In genomic region chr6:36028088-36028886, GRCh38 we compare ENCODE assay signal across 1 cellular context.
A peak's percentile ranks its signal among the peaks of the same experiment; 100 is the strongest.
TF ChIP-seq lines count a peak whose summit lies in the region.

No MANE protein-coding gene starts in this region.

TF ChIP-seq in HepG2, 621 proteins besides CTCF, POLR2A, EP300 and RAD21 (continued from another document and continues in another):
- TF ChIP-seq, protein P1, sequence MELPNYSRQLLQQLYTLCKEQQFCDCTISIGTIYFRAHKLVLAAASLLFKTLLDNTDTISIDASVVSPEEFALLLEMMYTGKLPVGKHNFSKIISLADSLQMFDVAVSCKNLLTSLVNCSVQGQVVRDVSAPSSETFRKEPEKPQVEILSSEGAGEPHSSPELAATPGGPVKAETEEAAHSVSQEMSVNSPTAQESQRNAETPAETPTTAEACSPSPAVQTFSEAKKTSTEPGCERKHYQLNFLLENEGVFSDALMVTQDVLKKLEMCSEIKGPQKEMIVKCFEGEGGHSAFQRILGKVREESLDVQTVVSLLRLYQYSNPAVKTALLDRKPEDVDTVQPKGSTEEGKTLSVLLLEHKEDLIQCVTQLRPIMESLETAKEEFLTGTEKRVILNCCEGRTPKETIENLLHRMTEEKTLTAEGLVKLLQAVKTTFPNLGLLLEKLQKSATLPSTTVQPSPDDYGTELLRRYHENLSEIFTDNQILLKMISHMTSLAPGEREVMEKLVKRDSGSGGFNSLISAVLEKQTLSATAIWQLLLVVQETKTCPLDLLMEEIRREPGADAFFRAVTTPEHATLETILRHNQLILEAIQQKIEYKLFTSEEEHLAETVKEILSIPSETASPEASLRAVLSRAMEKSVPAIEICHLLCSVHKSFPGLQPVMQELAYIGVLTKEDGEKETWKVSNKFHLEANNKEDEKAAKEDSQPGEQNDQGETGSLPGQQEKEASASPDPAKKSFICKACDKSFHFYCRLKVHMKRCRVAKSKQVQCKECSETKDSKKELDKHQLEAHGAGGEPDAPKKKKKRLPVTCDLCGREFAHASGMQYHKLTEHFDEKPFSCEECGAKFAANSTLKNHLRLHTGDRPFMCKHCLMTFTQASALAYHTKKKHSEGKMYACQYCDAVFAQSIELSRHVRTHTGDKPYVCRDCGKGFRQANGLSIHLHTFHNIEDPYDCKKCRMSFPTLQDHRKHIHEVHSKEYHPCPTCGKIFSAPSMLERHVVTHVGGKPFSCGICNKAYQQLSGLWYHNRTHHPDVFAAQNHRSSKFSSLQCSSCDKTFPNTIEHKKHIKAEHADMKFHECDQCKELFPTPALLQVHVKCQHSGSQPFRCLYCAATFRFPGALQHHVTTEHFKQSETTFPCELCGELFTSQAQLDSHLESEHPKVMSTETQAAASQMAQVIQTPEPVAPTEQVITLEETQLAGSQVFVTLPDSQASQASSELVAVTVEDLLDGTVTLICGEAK (IDR thresholded peaks at IDR 0.05), result no peak
- TF ChIP-seq, protein P1 (CRISPR knock-in tag; IDR thresholded peaks at IDR 0.05), result no peak
- TF ChIP-seq HMGXB4 (CRISPR knock-in tag; IDR thresholded peaks at IDR 0.05; ENCODE audit: borderline replicate concordance in 1 of 2, low read depth in 1 of 2), result peak in 1 of 2 experiments; percentile 65; a peak in 2 of 4 replicates
- no peak for TF ChIP-seq SP2 (CRISPR knock-in tag; IDR thresholded peaks at IDR 0.05)
- peak; percentile 85; the same call in 1 of the 2 replicates for TF ChIP-seq AHR (CRISPR knock-in tag; IDR thresholded peaks at IDR 0.05)
- TF ChIP-seq ZBTB38 (CRISPR knock-in tag; IDR thresholded peaks at IDR 0.05), result peak; percentile 30; the same call in 1 of the 2 replicates
- no peak; the same call in 1 of the 2 replicates for TF ChIP-seq NFE2 (CRISPR knock-in tag; IDR thresholded peaks at IDR 0.05)
- TF ChIP-seq FOXP1 (IDR thresholded peaks at IDR 0.05), result no peak
- no peak for TF ChIP-seq FOXP1 (CRISPR knock-in tag; IDR thresholded peaks at IDR 0.05)
- no peak for TF ChIP-seq ZNF329 (CRISPR knock-in tag; IDR thresholded peaks at IDR 0.05; ENCODE audit: low read depth)
- TF ChIP-seq KDM5B (CRISPR knock-in tag; IDR thresholded peaks at IDR 0.05; ENCODE audit: borderline replicate concordance), result peak; percentile 68
- TF ChIP-seq, protein P2, sequence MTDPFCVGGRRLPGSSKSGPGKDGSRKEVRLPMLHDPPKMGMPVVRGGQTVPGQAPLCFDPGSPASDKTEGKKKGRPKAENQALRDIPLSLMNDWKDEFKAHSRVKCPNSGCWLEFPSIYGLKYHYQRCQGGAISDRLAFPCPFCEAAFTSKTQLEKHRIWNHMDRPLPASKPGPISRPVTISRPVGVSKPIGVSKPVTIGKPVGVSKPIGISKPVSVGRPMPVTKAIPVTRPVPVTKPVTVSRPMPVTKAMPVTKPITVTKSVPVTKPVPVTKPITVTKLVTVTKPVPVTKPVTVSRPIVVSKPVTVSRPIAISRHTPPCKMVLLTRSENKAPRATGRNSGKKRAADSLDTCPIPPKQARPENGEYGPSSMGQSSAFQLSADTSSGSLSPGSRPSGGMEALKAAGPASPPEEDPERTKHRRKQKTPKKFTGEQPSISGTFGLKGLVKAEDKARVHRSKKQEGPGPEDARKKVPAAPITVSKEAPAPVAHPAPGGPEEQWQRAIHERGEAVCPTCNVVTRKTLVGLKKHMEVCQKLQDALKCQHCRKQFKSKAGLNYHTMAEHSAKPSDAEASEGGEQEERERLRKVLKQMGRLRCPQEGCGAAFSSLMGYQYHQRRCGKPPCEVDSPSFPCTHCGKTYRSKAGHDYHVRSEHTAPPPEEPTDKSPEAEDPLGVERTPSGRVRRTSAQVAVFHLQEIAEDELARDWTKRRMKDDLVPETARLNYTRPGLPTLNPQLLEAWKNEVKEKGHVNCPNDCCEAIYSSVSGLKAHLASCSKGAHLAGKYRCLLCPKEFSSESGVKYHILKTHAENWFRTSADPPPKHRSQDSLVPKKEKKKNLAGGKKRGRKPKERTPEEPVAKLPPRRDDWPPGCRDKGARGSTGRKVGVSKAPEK (CRISPR knock-in tag; IDR thresholded peaks at IDR 0.05; ENCODE audit: borderline replicate concordance), result no peak
- no peak for TF ChIP-seq ZNF766 (CRISPR knock-in tag; IDR thresholded peaks at IDR 0.05; ENCODE audit: borderline replicate concordance)
- no peak for TF ChIP-seq PAWR (CRISPR knock-in tag; IDR thresholded peaks at IDR 0.05; ENCODE audit: borderline replicate concordance)
- no peak for TF ChIP-seq ZFP41 (CRISPR knock-in tag; IDR thresholded peaks at IDR 0.05; ENCODE audit: borderline replicate concordance)
- TF ChIP-seq ZSCAN31 (CRISPR knock-in tag; IDR thresholded peaks at IDR 0.05; ENCODE audit: low read depth), result no peak; the same call in 1 of the 2 replicates
- no peak for TF ChIP-seq ZNF790 (CRISPR knock-in tag; IDR thresholded peaks at IDR 0.05; ENCODE audit: borderline replicate concordance)
- TF ChIP-seq MAZ (IDR thresholded peaks at IDR 0.05; ENCODE audit: borderline replicate concordance, low read depth, low read length), result no peak
- no peak; the same call in 1 of the 2 replicates for TF ChIP-seq MAZ (CRISPR knock-in tag; IDR thresholded peaks at IDR 0.05; ENCODE audit: low read depth)
- no peak for TF ChIP-seq THAP11 (CRISPR knock-in tag; IDR thresholded peaks at IDR 0.05)
- no peak for TF ChIP-seq STAG1 (CRISPR knock-in tag; IDR thresholded peaks at IDR 0.05)
- TF ChIP-seq SRSF4 (IDR thresholded peaks at IDR 0.05; ENCODE audit: low read depth, low read length, poor library complexity, severe bottlenecking), result no peak
- TF ChIP-seq TFDP2 (CRISPR knock-in tag; IDR thresholded peaks at IDR 0.05), result no peak
- no peak for TF ChIP-seq SIX4 (CRISPR knock-in tag; IDR thresholded peaks at IDR 0.05)
- no peak for TF ChIP-seq TBX2 (CRISPR knock-in tag; IDR thresholded peaks at IDR 0.05; ENCODE audit: borderline replicate concordance)
- TF ChIP-seq, protein P3, sequence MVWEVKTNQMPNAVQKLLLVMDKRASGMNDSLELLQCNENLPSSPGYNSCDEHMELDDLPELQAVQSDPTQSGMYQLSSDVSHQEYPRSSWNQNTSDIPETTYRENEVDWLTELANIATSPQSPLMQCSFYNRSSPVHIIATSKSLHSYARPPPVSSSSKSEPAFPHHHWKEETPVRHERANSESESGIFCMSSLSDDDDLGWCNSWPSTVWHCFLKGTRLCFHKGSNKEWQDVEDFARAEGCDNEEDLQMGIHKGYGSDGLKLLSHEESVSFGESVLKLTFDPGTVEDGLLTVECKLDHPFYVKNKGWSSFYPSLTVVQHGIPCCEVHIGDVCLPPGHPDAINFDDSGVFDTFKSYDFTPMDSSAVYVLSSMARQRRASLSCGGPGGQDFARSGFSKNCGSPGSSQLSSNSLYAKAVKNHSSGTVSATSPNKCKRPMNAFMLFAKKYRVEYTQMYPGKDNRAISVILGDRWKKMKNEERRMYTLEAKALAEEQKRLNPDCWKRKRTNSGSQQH (CRISPR knock-in tag; IDR thresholded peaks at IDR 0.05; ENCODE audit: low read depth), result peak; percentile 45
- TF ChIP-seq, protein P4, sequence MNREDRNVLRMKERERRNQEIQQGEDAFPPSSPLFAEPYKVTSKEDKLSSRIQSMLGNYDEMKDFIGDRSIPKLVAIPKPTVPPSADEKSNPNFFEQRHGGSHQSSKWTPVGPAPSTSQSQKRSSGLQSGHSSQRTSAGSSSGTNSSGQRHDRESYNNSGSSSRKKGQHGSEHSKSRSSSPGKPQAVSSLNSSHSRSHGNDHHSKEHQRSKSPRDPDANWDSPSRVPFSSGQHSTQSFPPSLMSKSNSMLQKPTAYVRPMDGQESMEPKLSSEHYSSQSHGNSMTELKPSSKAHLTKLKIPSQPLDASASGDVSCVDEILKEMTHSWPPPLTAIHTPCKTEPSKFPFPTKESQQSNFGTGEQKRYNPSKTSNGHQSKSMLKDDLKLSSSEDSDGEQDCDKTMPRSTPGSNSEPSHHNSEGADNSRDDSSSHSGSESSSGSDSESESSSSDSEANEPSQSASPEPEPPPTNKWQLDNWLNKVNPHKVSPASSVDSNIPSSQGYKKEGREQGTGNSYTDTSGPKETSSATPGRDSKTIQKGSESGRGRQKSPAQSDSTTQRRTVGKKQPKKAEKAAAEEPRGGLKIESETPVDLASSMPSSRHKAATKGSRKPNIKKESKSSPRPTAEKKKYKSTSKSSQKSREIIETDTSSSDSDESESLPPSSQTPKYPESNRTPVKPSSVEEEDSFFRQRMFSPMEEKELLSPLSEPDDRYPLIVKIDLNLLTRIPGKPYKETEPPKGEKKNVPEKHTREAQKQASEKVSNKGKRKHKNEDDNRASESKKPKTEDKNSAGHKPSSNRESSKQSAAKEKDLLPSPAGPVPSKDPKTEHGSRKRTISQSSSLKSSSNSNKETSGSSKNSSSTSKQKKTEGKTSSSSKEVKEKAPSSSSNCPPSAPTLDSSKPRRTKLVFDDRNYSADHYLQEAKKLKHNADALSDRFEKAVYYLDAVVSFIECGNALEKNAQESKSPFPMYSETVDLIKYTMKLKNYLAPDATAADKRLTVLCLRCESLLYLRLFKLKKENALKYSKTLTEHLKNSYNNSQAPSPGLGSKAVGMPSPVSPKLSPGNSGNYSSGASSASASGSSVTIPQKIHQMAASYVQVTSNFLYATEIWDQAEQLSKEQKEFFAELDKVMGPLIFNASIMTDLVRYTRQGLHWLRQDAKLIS (CRISPR knock-in tag; IDR thresholded peaks at IDR 0.05), result no peak
- TF ChIP-seq MZF1 (CRISPR knock-in tag; IDR thresholded peaks at IDR 0.05; ENCODE audit: borderline replicate concordance), result no peak
- TF ChIP-seq ATF5 (CRISPR knock-in tag; IDR thresholded peaks at IDR 0.05; ENCODE audit: low read depth), result no peak
- 0 out of 2 replicates have a peak, but pooled peaks have one; percentile 54 for TF ChIP-seq ZNF317 (CRISPR knock-in tag; IDR thresholded peaks at IDR 0.05)
- TF ChIP-seq ZNF276 (CRISPR knock-in tag; IDR thresholded peaks at IDR 0.05; ENCODE audit: low read depth), result no peak
- no peak for TF ChIP-seq SIN3A (IDR thresholded peaks at IDR 0.05; ENCODE audit: borderline replicate concordance, low read depth, low read length)
